11 cellular contexts compared by ENCODE assay signal in genomic region chr11:87173185-87174039, GRCh38.
DNase-seq lines count a peak whose midpoint lies in the region; TF ChIP-seq lines count a peak whose summit lies in the region.
"Had no signal": no experiment of that assay in that cellular context is flagged by ENCODE, and none has a peak within 500 bp of the region (broad histone marks: within the 10 kb centered on the region; RNA-seq: fewer than 3 reads in every experiment).

No MANE protein-coding gene starts in this region.

- H3K9me2 ChIP-seq in SK-N-SH: no peaks in the 10 kb centered on the region

- no peak for TF ChIP-seq EP300 in SK-N-SH (IDR thresholded peaks at IDR 0.05; ENCODE audit: borderline replicate concordance in 1 of 2, low read depth in 1 of 2, low read length in 1 of 2)

- H2AFZ ChIP-seq in SK-N-SH (ENCODE audit: low read depth): no peak overlapping the region

- TF ChIP-seq CTCF in HFF-Myc (IDR thresholded peaks at IDR 0.05; ENCODE audit: low read depth, low read length, missing control alignments) (no peak), SK-N-SH (IDR thresholded peaks at IDR 0.05) (no peak)

- H3K36me3 ChIP-seq in SK-N-SH (replicated peaks in 1 of 2; ENCODE audit: control insufficient read depth in 1 of 2, insufficient read depth in 2 of 2, low read length in 1 of 2): no peaks in the 10 kb centered on the region
- no peaks in the 10 kb centered on the region for H3K36me3 ChIP-seq in effector memory CD4-positive, alpha-beta T cell (ENCODE audit: control insufficient read depth, insufficient read depth, low read length)
- H3K36me3 ChIP-seq: HAP-1, neutrophil, suprapubic skin had no signal

- no peak for TF ChIP-seq RAD21 in SK-N-SH (IDR thresholded peaks at IDR 0.05; ENCODE audit: low read length)

- H3K9me3 ChIP-seq in SK-N-SH: no peaks in the 10 kb centered on the region
- no peaks in the 10 kb centered on the region for H3K9me3 ChIP-seq in effector memory CD4-positive, alpha-beta T cell (ENCODE audit: control insufficient read depth, low read length)
- H3K9me3 ChIP-seq: HAP-1, neutrophil, suprapubic skin had no signal

- H3K27ac ChIP-seq in SK-N-SH (ENCODE audit: low read depth in 2 of 2, low read length in 1 of 2): peak overlapping the region; percentile 39 to 47
- H3K27ac ChIP-seq in effector memory CD4-positive, alpha-beta T cell (ENCODE audit: insufficient read depth, low read length, poor library complexity, severe bottlenecking): no peak overlapping the region
- H3K27ac ChIP-seq: neutrophil, suprapubic skin had no signal

- no peaks in the 10 kb centered on the region for H3K79me2 ChIP-seq in SK-N-SH (ENCODE audit: insufficient read depth)

- H3K9ac ChIP-seq in SK-N-SH: no peak overlapping the region

- CTCF ChIA-PET in SK-N-SH (lab: Yijun Ruan, JAX): no interaction called here

- H3K4me3 ChIP-seq in HFF-Myc (replicated peaks; ENCODE audit: low read depth, low read length) (no peak overlapping the region), SK-N-SH (ENCODE audit: low read depth in 2 of 2, low read length in 1 of 2) (no peak overlapping the region)
- H3K4me3 ChIP-seq in effector memory CD4-positive, alpha-beta T cell (ENCODE audit: insufficient read depth, low read depth, low read length, poor library complexity, severe bottlenecking): no peak overlapping the region
- H3K4me3 ChIP-seq: HAP-1, suprapubic skin had no signal

- H4K20me1 ChIP-seq in SK-N-SH (ENCODE audit: insufficient read depth): no peaks in the 10 kb centered on the region

- H3K4me1 ChIP-seq in SK-N-SH (ENCODE audit: control insufficient read depth in 1 of 2, insufficient read depth in 2 of 2, low read depth in 1 of 2, low read length in 1 of 2): peaks cover 5 to 22% of the 10 kb centered on the region in 2 experiments; a peak in 2 of 4 replicates
- no peaks in the 10 kb centered on the region for H3K4me1 ChIP-seq in effector memory CD4-positive, alpha-beta T cell (ENCODE audit: control insufficient read depth, insufficient read depth, low read length, poor library complexity, severe bottlenecking)

- H3K4me2 ChIP-seq in SK-N-SH: peak overlapping the region; percentile 18; the same call in 1 of the 2 replicates

- POLR2A ChIA-PET in SK-N-SH (lab: Yijun Ruan, JAX): no interaction called here

- DNase-seq in ACHN: peak; percentile 19
- DNase-seq in HFF-Myc (ENCODE audit: extremely low read depth, low read depth): peak; percentile 72
- no peak for DNase-seq in SK-N-SH
- DNase-seq in iris pigment epithelial cell (ENCODE audit: low read depth): peak; percentile 89
- DNase-seq in effector memory CD4-positive, alpha-beta T cell: no peak
- DNase-seq in stimulated activated CD4-positive, alpha-beta T cell treated with anti-CD3 and anti-CD28 coated beads, Interleukin-4, amount 100 ng/mL, for 1 hour: no peak
- DNase-seq in G401 (ENCODE audit: low spot score): no peak
- no peak for DNase-seq in NCI-H128 (lab: John Stamatoyannopoulos, UW; ENCODE audit: unreplicated experiment)

- in situ Hi-C loops in ACHN (cut with HindIII; ENCODE audit: low pct_ligation_motif_present, low pct_unique_long_range_greater_than_20kb, low sequenced_read_pairs): no loop called here
- in situ Hi-C loops in G401 (cut with HindIII; ENCODE audit: low sequenced_read_pairs): no loop called here

- no peaks in the 10 kb centered on the region for H3K27me3 ChIP-seq in SK-N-SH (ENCODE audit: insufficient read depth)
- H3K27me3 ChIP-seq in effector memory CD4-positive, alpha-beta T cell (replicated peaks; ENCODE audit: control insufficient read depth, insufficient read depth, low read length, poor library complexity, severe bottlenecking): no peaks in the 10 kb centered on the region
- H3K27me3 ChIP-seq: neutrophil, suprapubic skin had no signal

- peaks cover 8% of the 10 kb centered on the region for H3F3A ChIP-seq in SK-N-SH (replicated peaks; ENCODE audit: insufficient read depth)

- 64% methylated on average over 3 of the region's 3 CpGs for WGBS in SK-N-SH (ENCODE audit: low lambda C conversion rate)

TF ChIP-seq in SK-N-SH, 30 proteins besides CTCF, POLR2A, EP300 and RAD21:
- TF ChIP-seq MXI1 (IDR thresholded peaks at IDR 0.05; ENCODE audit: low read depth, low read length): no peak
- peak; percentile 65; the same call in 1 of the 2 replicates for TF ChIP-seq PBX3 (IDR thresholded peaks at IDR 0.05)

Comparison
In these comparisons a context has a peak if more than half of its experiments do, and no peak if none do; other contexts are left out.
1. DNase-seq: peak in ACHN (single experiment), HFF-Myc (single experiment) and iris pigment epithelial cell (single experiment); none in SK-N-SH (single experiment), effector memory CD4-positive, alpha-beta T cell (0 of 3), stimulated activated CD4-positive, alpha-beta T cell treated with anti-CD3 and anti-CD28 coated beads, Interleukin-4, amount 100 ng/mL, for 1 hour (single experiment), G401 (single experiment) and NCI-H128 (single experiment).